ENCODE assay signal across 13 cellular contexts in the genomic region with DNA sequence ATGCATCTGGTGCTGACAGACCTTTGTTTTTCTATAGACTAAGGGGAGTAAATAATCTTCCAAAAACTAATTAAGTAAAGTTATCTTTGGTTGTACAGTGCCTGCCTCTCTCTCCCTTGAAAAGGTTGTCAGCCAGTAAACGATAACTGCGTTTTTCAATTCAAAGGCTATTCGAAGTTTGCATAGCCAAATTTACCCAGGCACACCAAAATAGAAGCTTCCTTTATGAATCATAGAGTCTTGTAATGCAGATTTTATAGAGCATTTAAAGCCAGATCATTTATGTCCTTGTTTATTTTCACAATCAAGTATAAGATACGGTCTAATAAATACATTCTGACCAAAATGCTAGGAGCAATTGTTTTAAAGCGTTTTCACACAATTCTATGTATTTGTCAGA. TPM values are rescaled to one million over a fixed set of nuclear protein-coding genes. Genes with fewer than 3 reads are reported as not detected.
DNase-seq lines count a peak whose midpoint lies in the region; ATAC-seq and TF ChIP-seq lines count a peak whose summit lies in the region.
"Had no signal": no experiment of that assay in that cellular context is flagged by ENCODE, and none has a peak within 500 bp of the region (broad histone marks: within the 10 kb centered on the region; RNA-seq: fewer than 3 reads in every experiment).

No MANE protein-coding gene starts in this region.

- no peaks in the 10 kb centered on the region for H3K9me3 Mint-ChIP-seq in brain
- no peaks in the 10 kb centered on the region for H3K9me3 Mint-ChIP-seq in GM23338
- H3K9me3 Mint-ChIP-seq: CD4-positive, alpha-beta memory T cell had no signal

- peaks cover 1% of the 10 kb centered on the region for H3K9me3 ChIP-seq in neuron (ENCODE audit: low read length)
- H3K9me3 ChIP-seq: BE2C had no signal

- TF ChIP-seq CTCF in brain (conservative IDR thresholded peaks at IDR 0.05) (no peak), GM23338 (conservative IDR thresholded peaks at IDR 0.05; ENCODE audit: low read depth in 2 of 2) (no peak)

- no peaks in the 10 kb centered on the region for H3K36me3 Mint-ChIP-seq in brain
- H3K36me3 Mint-ChIP-seq in GM23338 (ENCODE audit: low read depth): no peaks in the 10 kb centered on the region
- H3K36me3 Mint-ChIP-seq: CD4-positive, alpha-beta memory T cell had no signal

- H3K27ac ChIP-seq in GM23338 (ENCODE audit: low read depth): no peak overlapping the region
- H3K27ac ChIP-seq: C4-2B had no signal

- H3K27ac Mint-ChIP-seq in brain: peak overlapping the region in 3 of 5 experiments; percentile 10 to 59 (median 26)
- no peak overlapping the region for H3K27ac Mint-ChIP-seq in GM23338
- H3K27ac Mint-ChIP-seq: CD4-positive, alpha-beta memory T cell had no signal

- H2AFZ ChIP-seq in neuron (ENCODE audit: low read depth, low read length) (peak overlapping the region; percentile 3), GM23338 (no peak overlapping the region)

- no peak overlapping the region for H3K4me3 Mint-ChIP-seq in brain
- no peak overlapping the region for H3K4me3 Mint-ChIP-seq in GM23338
- H3K4me3 Mint-ChIP-seq: CD4-positive, alpha-beta memory T cell had no signal

- H3K9me2 ChIP-seq in GM23338 (ENCODE audit: insufficient read depth): no peaks in the 10 kb centered on the region

- H3K4me1 Mint-ChIP-seq in brain: peaks cover 20% of the 10 kb centered on the region
- H3K4me1 Mint-ChIP-seq in GM23338: peaks cover 4% of the 10 kb centered on the region; the same call in 2 of the 3 replicates
- H3K4me1 Mint-ChIP-seq: CD4-positive, alpha-beta memory T cell had no signal

- H3K27me3 ChIP-seq in neuron (ENCODE audit: insufficient read depth, low read length) (no peaks in the 10 kb centered on the region), GM23338 (ENCODE audit: insufficient read depth) (no peaks in the 10 kb centered on the region)
- H3K27me3 ChIP-seq: BE2C had no signal

- H3K4me3 ChIP-seq in neuron (ENCODE audit: low read length) (no peak overlapping the region), GM23338 (no peak overlapping the region)

- no peaks in the 10 kb centered on the region for H3K27me3 Mint-ChIP-seq in brain
- no peaks in the 10 kb centered on the region for H3K27me3 Mint-ChIP-seq in GM23338 (ENCODE audit: insufficient read depth, low read depth, poor library complexity)

- no peaks in the 10 kb centered on the region for H3F3A ChIP-seq in GM23338 (replicated peaks; ENCODE audit: low read depth)

- DNase-seq in NCI-H526 treated with DMSO at 0.1 percent for 48 hours (lab: John Stamatoyannopoulos, UW): peak; percentile 62
- no peak for DNase-seq in GM23338 (ENCODE audit: low spot score)
- DNase-seq in SW 1271 (lab: John Stamatoyannopoulos, UW): no peak
- DNase-seq: BE2C; CD4-positive, alpha-beta memory T cell; DMS79; EL had no signal

- H4K20me1 ChIP-seq in GM23338 (replicated peaks; ENCODE audit: insufficient read depth): no peaks in the 10 kb centered on the region

- peaks cover 9% of the 10 kb centered on the region for H3K4me1 ChIP-seq in neuron (ENCODE audit: insufficient read depth, low read length)
- H3K4me1 ChIP-seq in GM23338 (ENCODE audit: insufficient read depth): peaks cover 3% of the 10 kb centered on the region; the same call in 1 of the 2 replicates
- H3K4me1 ChIP-seq: BE2C had no signal

- no peak overlapping the region for H3K4me2 ChIP-seq in GM23338

- no peak for ATAC-seq in GM23338
- no peak for ATAC-seq in GM21529 (IDR thresholded peaks at IDR 0.05; ENCODE audit: unreplicated experiment)
- no peak for ATAC-seq in HG03521 (IDR thresholded peaks at IDR 0.05; ENCODE audit: unreplicated experiment)
- ATAC-seq: HCT116 had no signal

- H3K79me2 ChIP-seq in GM23338 (replicated peaks; ENCODE audit: insufficient read depth): no peaks in the 10 kb centered on the region

- H3K36me3 ChIP-seq in neuron (ENCODE audit: insufficient read depth, low read length): no peaks in the 10 kb centered on the region
- H3K36me3 ChIP-seq in GM23338 (ENCODE audit: insufficient read depth): no peaks in the 10 kb centered on the region
- H3K36me3 ChIP-seq: BE2C had no signal

TF ChIP-seq in GM23338, 12 proteins besides CTCF, POLR2A, EP300 and RAD21 (continues in another document):
- TF ChIP-seq ZNF331 (CRISPR knock-in tag; IDR thresholded peaks at IDR 0.05; ENCODE audit: low read depth) (no peak), JUNB (IDR thresholded peaks at IDR 0.05; ENCODE audit: unreplicated experiment) (no peak), POLR2AphosphoS5 (IDR thresholded peaks at IDR 0.05; ENCODE audit: low read depth) (no peak), NANOG (IDR thresholded peaks at IDR 0.05; ENCODE audit: borderline replicate concordance) (no peak), CREB1 (CRISPR knock-in tag; IDR thresholded peaks at IDR 0.05; ENCODE audit: low read depth) (no peak), EZH2phosphoT487 (IDR thresholded peaks at IDR 0.05; ENCODE audit: unreplicated experiment) (no peak), EZH2 (IDR thresholded peaks at IDR 0.05; ENCODE audit: low read depth, unreplicated experiment) (no peak)
- TF ChIP-seq, protein P1, sequence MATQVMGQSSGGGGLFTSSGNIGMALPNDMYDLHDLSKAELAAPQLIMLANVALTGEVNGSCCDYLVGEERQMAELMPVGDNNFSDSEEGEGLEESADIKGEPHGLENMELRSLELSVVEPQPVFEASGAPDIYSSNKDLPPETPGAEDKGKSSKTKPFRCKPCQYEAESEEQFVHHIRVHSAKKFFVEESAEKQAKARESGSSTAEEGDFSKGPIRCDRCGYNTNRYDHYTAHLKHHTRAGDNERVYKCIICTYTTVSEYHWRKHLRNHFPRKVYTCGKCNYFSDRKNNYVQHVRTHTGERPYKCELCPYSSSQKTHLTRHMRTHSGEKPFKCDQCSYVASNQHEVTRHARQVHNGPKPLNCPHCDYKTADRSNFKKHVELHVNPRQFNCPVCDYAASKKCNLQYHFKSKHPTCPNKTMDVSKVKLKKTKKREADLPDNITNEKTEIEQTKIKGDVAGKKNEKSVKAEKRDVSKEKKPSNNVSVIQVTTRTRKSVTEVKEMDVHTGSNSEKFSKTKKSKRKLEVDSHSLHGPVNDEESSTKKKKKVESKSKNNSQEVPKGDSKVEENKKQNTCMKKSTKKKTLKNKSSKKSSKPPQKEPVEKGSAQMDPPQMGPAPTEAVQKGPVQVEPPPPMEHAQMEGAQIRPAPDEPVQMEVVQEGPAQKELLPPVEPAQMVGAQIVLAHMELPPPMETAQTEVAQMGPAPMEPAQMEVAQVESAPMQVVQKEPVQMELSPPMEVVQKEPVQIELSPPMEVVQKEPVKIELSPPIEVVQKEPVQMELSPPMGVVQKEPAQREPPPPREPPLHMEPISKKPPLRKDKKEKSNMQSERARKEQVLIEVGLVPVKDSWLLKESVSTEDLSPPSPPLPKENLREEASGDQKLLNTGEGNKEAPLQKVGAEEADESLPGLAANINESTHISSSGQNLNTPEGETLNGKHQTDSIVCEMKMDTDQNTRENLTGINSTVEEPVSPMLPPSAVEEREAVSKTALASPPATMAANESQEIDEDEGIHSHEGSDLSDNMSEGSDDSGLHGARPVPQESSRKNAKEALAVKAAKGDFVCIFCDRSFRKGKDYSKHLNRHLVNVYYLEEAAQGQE (IDR thresholded peaks at IDR 0.05; ENCODE audit: unreplicated experiment): no peak

RNA-seq across cellular contexts. Expression of a gene that starts 1.5 kb away (rescaled TPM):
- not detected for polyA plus RNA-seq in brain (ENCODE audit: insufficient read depth, low read depth, low replicate concordance)
- not detected in 2 replicates for total RNA-seq in GM23338 (2014; rRNA removed; shearing (Covaris generic))
- not detected in 2 replicates for polyA plus RNA-seq in GM23338 (2016; fragmentation: Nextera tagmentation; extraction: Ambion mirVana)
- total RNA-seq: CD4-positive, alpha-beta memory T cell had no signal
- polyA plus RNA-seq: CD4-positive, alpha-beta memory T cell had no signal
